Comparison of ENCODE assay signal across 8 cellular contexts in genomic region chr9:35114113-35114847, GRCh38. TPM values are rescaled to one million over a fixed set of nuclear protein-coding genes. Genes with fewer than 3 reads are reported as not detected.
DNase-seq lines count a peak whose midpoint lies in the region; ATAC-seq and TF ChIP-seq lines count a peak whose summit lies in the region.

No MANE protein-coding gene starts in this region.

- intact Hi-C loops in PC-9 (cut with micrococcal nuclease; ENCODE audit: unreplicated experiment) (loop anchor here (5.0 to 10.0 kb wide), 2 partner anchors 447 to 491 kb away; partner anchors contain the start of gene TESK1), natural killer cell (cut with micrococcal nuclease) (loop anchor here (2.0 to 10.0 kb wide), 2 partner anchors 491 to 701 kb away; partner anchors contain the start of genes HINT2, SPAG8 and TESK1)
- intact Hi-C loops in activated T-helper 1 cell treated with anti-CD3 and anti-CD28 coated beads, Interleukin-12 subunit alpha, Interleukin-12 subunit beta, Interleukin-2, Interleukin-4 antibody, amounts not matched to agents 30 ng/mL and 10 ng/mL and 1 ng/mL, durations not matched to agents 14 hours and 24 hours and 36 hours (cut with micrococcal nuclease): loop anchor here (2.0 to 10.0 kb wide), 6 partner anchors 281 to 1141 kb away; partner anchors contain the start of genes ENHO, GBA2, GNE and MYORG

- H3F3A ChIP-seq in PC-9 (ENCODE audit: insufficient read depth, low read depth): peaks cover 8% of the 10 kb centered on the region; the same call in 1 of the 2 replicates

- POLR2A ChIA-PET in PC-9 (lab: Charles Lee; ENCODE audit: unreplicated experiment): no interaction called here

- H3K27me3 ChIP-seq in HL-60 (ENCODE audit: insufficient read depth, poor library complexity, severe bottlenecking): no peaks in the 10 kb centered on the region
- H3K27me3 ChIP-seq in PC-9 (ENCODE audit: insufficient read depth, low read depth): no peaks in the 10 kb centered on the region

- H3K27ac Mint-ChIP-seq in activated T-helper 1 cell treated with anti-CD3 and anti-CD28 coated beads, Interleukin-12 subunit alpha, Interleukin-12 subunit beta, Interleukin-2, Interleukin-4 antibody, amounts not matched to agents 30 ng/mL and 10 ng/mL and 1 ng/mL, durations not matched to agents 14 hours and 24 hours and 36 hours: peak overlapping the region; percentile 93
- H3K27ac Mint-ChIP-seq in natural killer cell: peak overlapping the region; percentile 92 to 95

- no peaks in the 10 kb centered on the region for H3K9me3 ChIP-seq in PC-9 (ENCODE audit: insufficient read depth, low read depth)

- no peaks in the 10 kb centered on the region for H3K9me2 ChIP-seq in PC-9 (ENCODE audit: insufficient read depth)

- peaks cover 67% of the 10 kb centered on the region for H3K4me1 Mint-ChIP-seq in activated T-helper 1 cell treated with anti-CD3 and anti-CD28 coated beads, Interleukin-12 subunit alpha, Interleukin-12 subunit beta, Interleukin-2, Interleukin-4 antibody, amounts not matched to agents 30 ng/mL and 10 ng/mL and 1 ng/mL, durations not matched to agents 14 hours and 24 hours and 36 hours (ENCODE audit: low read depth)
- peaks cover 59 to 73% of the 10 kb centered on the region in 2 donors for H3K4me1 Mint-ChIP-seq in natural killer cell

- no peaks in the 10 kb centered on the region for H4K20me1 ChIP-seq in PC-9 (ENCODE audit: insufficient read depth)

- ATAC-seq in natural killer cell: peak in 1 of 3 donors; percentile 5
- no peak for ATAC-seq in GM18519 (IDR thresholded peaks at IDR 0.05; ENCODE audit: low FRiP score, unreplicated experiment)

- peaks cover 4% of the 10 kb centered on the region for H3K27me3 Mint-ChIP-seq in activated T-helper 1 cell treated with anti-CD3 and anti-CD28 coated beads, Interleukin-12 subunit alpha, Interleukin-12 subunit beta, Interleukin-2, Interleukin-4 antibody, amounts not matched to agents 30 ng/mL and 10 ng/mL and 1 ng/mL, durations not matched to agents 14 hours and 24 hours and 36 hours (ENCODE audit: insufficient read depth)
- H3K27me3 Mint-ChIP-seq in natural killer cell (ENCODE audit: low read depth in 2 of 2): no peaks in the 10 kb centered on the region

- no peak for TF ChIP-seq CTCF in HL-60 (IDR thresholded peaks at IDR 0.05; ENCODE audit: insufficient read depth, low read length)
- no peak for TF ChIP-seq CTCF in PC-9 (conservative IDR thresholded peaks at IDR 0.05)
- no peak for TF ChIP-seq CTCF in natural killer cell (IDR thresholded peaks at IDR 0.05)

- TSS peak; percentile 22 for BruUV-seq in PC-9 (replicated peaks; lab: Mats Ljungman, UMichigan)

- H3K36me3 Mint-ChIP-seq in activated T-helper 1 cell treated with anti-CD3 and anti-CD28 coated beads, Interleukin-12 subunit alpha, Interleukin-12 subunit beta, Interleukin-2, Interleukin-4 antibody, amounts not matched to agents 30 ng/mL and 10 ng/mL and 1 ng/mL, durations not matched to agents 14 hours and 24 hours and 36 hours (ENCODE audit: low read depth): peaks cover 7% of the 10 kb centered on the region
- no peaks in the 10 kb centered on the region for H3K36me3 Mint-ChIP-seq in natural killer cell

- 0 out of 2 replicates have a peak, but pooled peaks cover 4% of the 10 kb centered on the region for H3K79me2 ChIP-seq in PC-9 (ENCODE audit: low read depth)

- no peak overlapping the region for H2AFZ ChIP-seq in PC-9

- H3K36me3 ChIP-seq in PC-9 (ENCODE audit: low read depth): no peaks in the 10 kb centered on the region

- H3K27ac ChIP-seq in HL-60 (replicated peaks) (peak overlapping the region; percentile 84), PC-9 (no peak overlapping the region)

- H3K4me2 ChIP-seq in PC-9: peak overlapping the region; percentile 96

- CTCF ChIA-PET in PC-9 (lab: Charles Lee): no interaction called here

- H3K4me3 ChIP-seq in HL-60 (replicated peaks; ENCODE audit: insufficient read depth, low read length) (peak overlapping the region; percentile 62), PC-9 (peak overlapping the region; percentile 69; the same call in 1 of the 2 replicates)

- H3K9me3 Mint-ChIP-seq in activated T-helper 1 cell treated with anti-CD3 and anti-CD28 coated beads, Interleukin-12 subunit alpha, Interleukin-12 subunit beta, Interleukin-2, Interleukin-4 antibody, amounts not matched to agents 30 ng/mL and 10 ng/mL and 1 ng/mL, durations not matched to agents 14 hours and 24 hours and 36 hours: no peaks in the 10 kb centered on the region
- H3K9me3 Mint-ChIP-seq in natural killer cell: no peaks in the 10 kb centered on the region

- H3K4me1 ChIP-seq in PC-9 (replicated peaks; ENCODE audit: insufficient read depth): peaks cover 33% of the 10 kb centered on the region

- H3K4me3 Mint-ChIP-seq in activated T-helper 1 cell treated with anti-CD3 and anti-CD28 coated beads, Interleukin-12 subunit alpha, Interleukin-12 subunit beta, Interleukin-2, Interleukin-4 antibody, amounts not matched to agents 30 ng/mL and 10 ng/mL and 1 ng/mL, durations not matched to agents 14 hours and 24 hours and 36 hours: peak overlapping the region; percentile 94
- peak overlapping the region; percentile 97 for H3K4me3 Mint-ChIP-seq in natural killer cell

- DNase-seq in COLO829 (ENCODE audit: low spot score) (peak; percentile 98), HL-60 (ENCODE audit: low read depth in 1 of 2, low spot score in 1 of 2) (peak; percentile 73 to 92), PC-9 (peak; percentile 50 to 72), fibroblast of peridontal ligament (ENCODE audit: extremely low read depth) (peak; percentile 96), natural killer cell (no peak), superior temporal gyrus (ENCODE audit: extremely low spot score) (peak; percentile 44)
- DNase-seq in activated T-helper 1 cell treated with anti-CD3 and anti-CD28 coated beads, Interleukin-12 subunit alpha, Interleukin-12 subunit beta, Interleukin-2, Interleukin-4 antibody, amounts not matched to agents 30 ng/mL and 10 ng/mL and 1 ng/mL, durations not matched to agents 14 hours and 24 hours and 36 hours (ENCODE audit: low spot score): peak; percentile 76

RNA-seq across cellular contexts. Expression of gene ATOSB, which starts 1.4 kb away (rescaled TPM):
- 7.1 and 10.5 TPM in 2 replicates for total RNA-seq in PC-9 (2021)
- 4.8 and 5.4 TPM in 2 replicates for total RNA-seq in activated T-helper 1 cell treated with anti-CD3 and anti-CD28 coated beads, Interleukin-12 subunit alpha, Interleukin-12 subunit beta, Interleukin-2, Interleukin-4 antibody, amounts not matched to agents 30 ng/mL and 10 ng/mL and 1 ng/mL, durations not matched to agents 14 hours and 24 hours and 36 hours
- total RNA-seq in natural killer cell: 10 to 100 TPM; 21.0 to 28.3 (median 23.9) TPM

RNA-seq across cellular contexts. Expression of gene STOML2, which starts 11.3 kb away (rescaled TPM):
- total RNA-seq in PC-9 (2021) (109 and 122 TPM in 2 replicates), natural killer cell (10 to 100 TPM; 41.4 to 43.9 (median 41.6) TPM)
- total RNA-seq in activated T-helper 1 cell treated with anti-CD3 and anti-CD28 coated beads, Interleukin-12 subunit alpha, Interleukin-12 subunit beta, Interleukin-2, Interleukin-4 antibody, amounts not matched to agents 30 ng/mL and 10 ng/mL and 1 ng/mL, durations not matched to agents 14 hours and 24 hours and 36 hours: 250 and 261 TPM in 2 replicates

RNA-seq across cellular contexts. Expression of gene PIGO, which starts 17.9 kb away (rescaled TPM):
- total RNA-seq in PC-9 (2021): 18.2 and 20.3 TPM in 2 replicates
- total RNA-seq in activated T-helper 1 cell treated with anti-CD3 and anti-CD28 coated beads, Interleukin-12 subunit alpha, Interleukin-12 subunit beta, Interleukin-2, Interleukin-4 antibody, amounts not matched to agents 30 ng/mL and 10 ng/mL and 1 ng/mL, durations not matched to agents 14 hours and 24 hours and 36 hours: 34.4 and 39.7 TPM in 2 replicates
- 10 to 100 TPM; 23.6 to 28.2 (median 27.7) TPM for total RNA-seq in natural killer cell

RNA-seq across cellular contexts. Expression of gene FANCG, which starts 34.5 kb away (rescaled TPM):
- total RNA-seq in PC-9 (2021) (45.3 and 48.7 TPM in 2 replicates), natural killer cell (10 to 100 TPM; 33.9 to 38.9 (median 35.7) TPM)
- 102 and 104 TPM in 2 replicates for total RNA-seq in activated T-helper 1 cell treated with anti-CD3 and anti-CD28 coated beads, Interleukin-12 subunit alpha, Interleukin-12 subunit beta, Interleukin-2, Interleukin-4 antibody, amounts not matched to agents 30 ng/mL and 10 ng/mL and 1 ng/mL, durations not matched to agents 14 hours and 24 hours and 36 hours

RNA-seq across cellular contexts. Expression of gene VCP, which starts 41.9 kb away (rescaled TPM):
- total RNA-seq in PC-9 (2021) (200 and 216 TPM in 2 replicates), natural killer cell (100 to 1,000 TPM; 303 to 338 (median 322) TPM)
- 334 and 353 TPM in 2 replicates for total RNA-seq in activated T-helper 1 cell treated with anti-CD3 and anti-CD28 coated beads, Interleukin-12 subunit alpha, Interleukin-12 subunit beta, Interleukin-2, Interleukin-4 antibody, amounts not matched to agents 30 ng/mL and 10 ng/mL and 1 ng/mL, durations not matched to agents 14 hours and 24 hours and 36 hours
